Comparison of ENCODE assay signal across 1 cellular context in the genomic region with DNA sequence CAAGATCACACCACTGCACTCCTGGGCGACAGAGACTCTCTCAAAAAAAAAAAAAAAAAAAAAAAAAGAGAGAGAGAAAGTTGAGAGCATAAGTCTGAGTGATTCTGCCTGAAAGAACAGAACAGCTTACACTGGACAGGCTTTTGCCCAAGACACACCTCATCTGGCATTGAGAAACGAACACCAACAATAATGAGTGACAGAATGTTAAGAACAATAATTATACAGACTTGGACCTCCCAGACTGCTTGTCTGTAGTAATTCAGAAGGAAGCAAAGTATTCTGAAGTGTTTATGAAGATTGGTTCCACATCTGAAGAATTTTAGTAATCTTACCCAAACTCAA.
TF ChIP-seq lines count a peak whose summit lies in the region.

No MANE protein-coding gene starts in this region.

TF ChIP-seq in IMR-90, 13 proteins besides CTCF, POLR2A, EP300 and RAD21 (continued from another document):
- TF ChIP-seq USF2 (IDR thresholded peaks at IDR 0.05; ENCODE audit: low read depth, low read length) (no peak), RFX5 (IDR thresholded peaks at IDR 0.05; ENCODE audit: low read depth, low read length) (no peak), MXI1 (IDR thresholded peaks at IDR 0.05; ENCODE audit: borderline replicate concordance, low read depth, low read length) (no peak), BHLHE40 (IDR thresholded peaks at IDR 0.05; ENCODE audit: low read depth, low read length) (no peak), MAFK (IDR thresholded peaks at IDR 0.05; ENCODE audit: low read depth, low read length) (no peak), CHD1 (IDR thresholded peaks at IDR 0.05; ENCODE audit: low read depth, low read length) (no peak), RCOR1 (IDR thresholded peaks at IDR 0.05; ENCODE audit: insufficient replicate concordance, low read length) (no peak), SMC3 (IDR thresholded peaks at IDR 0.05; ENCODE audit: low read depth, low read length) (no peak), FOS (IDR thresholded peaks at IDR 0.05; ENCODE audit: low read depth, low read length) (no peak), MAZ (IDR thresholded peaks at IDR 0.05; ENCODE audit: borderline replicate concordance, low read depth, low read length) (no peak)
- TF ChIP-seq, protein P1, sequence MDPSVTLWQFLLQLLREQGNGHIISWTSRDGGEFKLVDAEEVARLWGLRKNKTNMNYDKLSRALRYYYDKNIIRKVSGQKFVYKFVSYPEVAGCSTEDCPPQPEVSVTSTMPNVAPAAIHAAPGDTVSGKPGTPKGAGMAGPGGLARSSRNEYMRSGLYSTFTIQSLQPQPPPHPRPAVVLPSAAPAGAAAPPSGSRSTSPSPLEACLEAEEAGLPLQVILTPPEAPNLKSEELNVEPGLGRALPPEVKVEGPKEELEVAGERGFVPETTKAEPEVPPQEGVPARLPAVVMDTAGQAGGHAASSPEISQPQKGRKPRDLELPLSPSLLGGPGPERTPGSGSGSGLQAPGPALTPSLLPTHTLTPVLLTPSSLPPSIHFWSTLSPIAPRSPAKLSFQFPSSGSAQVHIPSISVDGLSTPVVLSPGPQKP (IDR thresholded peaks at IDR 0.05; ENCODE audit: borderline replicate concordance, low read depth, low read length): no peak
